Comparison of ENCODE assay signal across 12 cellular contexts in genomic region chr6:162964703-162965140, GRCh38.
DNase-seq lines count a peak whose midpoint lies in the region; ATAC-seq, FAIRE-seq and TF ChIP-seq lines count a peak whose summit lies in the region.
"Had no signal": no experiment of that assay in that cellular context is flagged by ENCODE, and none has a peak within 500 bp of the region (broad histone marks: within the 10 kb centered on the region; RNA-seq: fewer than 3 reads in every experiment).

No MANE protein-coding gene starts in this region.

- H3K36me3 ChIP-seq in SJSA1 = no peaks in the 10 kb centered on the region
- H3K36me3 ChIP-seq in rectal smooth muscle tissue (ENCODE audit: control insufficient read depth, insufficient read depth, low read length) = no peaks in the 10 kb centered on the region

- no peaks in the 10 kb centered on the region for H3K9me3 Mint-ChIP-seq in endothelial cell (ENCODE audit: unreplicated experiment)

- H3K27me3 ChIP-seq in SJSA1 (replicated peaks) (no peaks in the 10 kb centered on the region), foreskin keratinocyte (no peaks in the 10 kb centered on the region), rectal smooth muscle tissue (ENCODE audit: control insufficient read depth, insufficient read depth, low read length) (no peaks in the 10 kb centered on the region)

- no peak for TF ChIP-seq CTCF in foreskin keratinocyte (conservative IDR thresholded peaks at IDR 0.05)
- no peak for TF ChIP-seq CTCF in endothelial cell (IDR thresholded peaks at IDR 0.05; ENCODE audit: unreplicated experiment)

- no peak overlapping the region for H3K4me3 ChIP-seq in SJSA1
- no peak overlapping the region for H3K4me3 ChIP-seq in rectal smooth muscle tissue (ENCODE audit: low read length)
- H3K4me3 ChIP-seq: coronary artery had no signal

- peaks cover 18% of the 10 kb centered on the region for H3K4me1 ChIP-seq in SJSA1 (replicated peaks)
- H3K4me1 ChIP-seq in foreskin keratinocyte = peaks cover 32% of the 10 kb centered on the region
- H3K4me1 ChIP-seq in rectal smooth muscle tissue (ENCODE audit: control insufficient read depth, insufficient read depth, low read length) = no peaks in the 10 kb centered on the region

- H3K4me1 Mint-ChIP-seq in endothelial cell (ENCODE audit: unreplicated experiment) = peaks cover 6% of the 10 kb centered on the region
- H3K4me1 Mint-ChIP-seq: stimulated activated memory B cell treated with anti-CD40 and anti-IgM and Interleukin-4, amounts not matched to agents 10 μg/mL and 1 μg/mL and 100 μg/mL, for 72 hours had no signal

- FAIRE-seq in GM19239 (lab: Jason Lieb, UNC) = no peak
- FAIRE-seq: kidney, small intestine had no signal

- H3K27me3 Mint-ChIP-seq in endothelial cell (ENCODE audit: unreplicated experiment) = peaks cover 2% of the 10 kb centered on the region
- H3K27me3 Mint-ChIP-seq: stimulated activated memory B cell treated with anti-CD40 and anti-IgM and Interleukin-4, amounts not matched to agents 10 μg/mL and 1 μg/mL and 100 μg/mL, for 72 hours had no signal

- no peak overlapping the region for H3K9ac ChIP-seq in rectal smooth muscle tissue (ENCODE audit: low read length)

- no peak overlapping the region for H3K27ac Mint-ChIP-seq in endothelial cell (ENCODE audit: unreplicated experiment)
- H3K27ac Mint-ChIP-seq: stimulated activated memory B cell treated with anti-CD40 and anti-IgM and Interleukin-4, amounts not matched to agents 10 μg/mL and 1 μg/mL and 100 μg/mL, for 72 hours had no signal

- no peaks in the 10 kb centered on the region for H3K36me3 Mint-ChIP-seq in endothelial cell (ENCODE audit: low read depth, unreplicated experiment)
- H3K36me3 Mint-ChIP-seq: stimulated activated memory B cell treated with anti-CD40 and anti-IgM and Interleukin-4, amounts not matched to agents 10 μg/mL and 1 μg/mL and 100 μg/mL, for 72 hours had no signal

- DNase-seq in GM04503 (ENCODE audit: low read depth) (peak; percentile 100), SJSA1 (ENCODE audit: low read depth in 1 of 2, low spot score in 2 of 2) (peak; percentile 85 to 87), foreskin keratinocyte (peak; percentile 96 to 99), endothelial cell (ENCODE audit: low spot score) (no peak), NCI-H2081 (lab: John Stamatoyannopoulos, UW) (no peak), GM19239 (ENCODE audit: insufficient read length, low spot score) (no peak)
- DNase-seq in activated naive CD4-positive, alpha-beta T cell treated with Interleukin-2 at 50 U/mL for 16 hours = no peak
- DNase-seq: kidney, small intestine had no signal

- H3K27ac ChIP-seq in SJSA1 = peak overlapping the region; percentile 74
- no peak overlapping the region for H3K27ac ChIP-seq in foreskin keratinocyte
- H3K27ac ChIP-seq in rectal smooth muscle tissue (ENCODE audit: low read depth, low read length) = peak overlapping the region; percentile 3
- H3K27ac ChIP-seq: coronary artery had no signal

- H3K9me3 ChIP-seq in SJSA1 (replicated peaks) = 0 out of 2 replicates have a peak, but pooled peaks cover 4% of the 10 kb centered on the region

- peak; percentile 93 for ATAC-seq in foreskin keratinocyte
- ATAC-seq: stimulated activated memory B cell treated with anti-CD40 and anti-IgM and Interleukin-4, amounts not matched to agents 10 μg/mL and 1 μg/mL and 100 μg/mL, for 72 hours had no signal

- no peak overlapping the region for H3K4me3 Mint-ChIP-seq in endothelial cell (ENCODE audit: unreplicated experiment)
- H3K4me3 Mint-ChIP-seq: stimulated activated memory B cell treated with anti-CD40 and anti-IgM and Interleukin-4, amounts not matched to agents 10 μg/mL and 1 μg/mL and 100 μg/mL, for 72 hours had no signal

Comparison
In these comparisons a context has a peak if more than half of its experiments do, and no peak if none do; other contexts are left out.
1. DNase-seq: peak in GM04503 (single experiment), SJSA1 (2 of 2) and foreskin keratinocyte (2 of 2); none in endothelial cell (single experiment), activated naive CD4-positive, alpha-beta T cell treated with Interleukin-2 at 50 U/mL for 16 hours (single experiment), NCI-H2081 (0 of 2) and GM19239 (single experiment).